8 cellular contexts compared by ENCODE assay signal in genomic region chr5:159263569-159263905, GRCh38. TPM values are rescaled to one million over a fixed set of nuclear protein-coding genes. Genes with fewer than 3 reads are reported as not detected.
DNase-seq lines count a peak whose midpoint lies in the region; ATAC-seq, FAIRE-seq and TF ChIP-seq lines count a peak whose summit lies in the region.

No MANE protein-coding gene starts in this region.

- H4K20me1 ChIP-seq in GM12878 (ENCODE audit: control insufficient read depth, insufficient read depth), result no peaks in the 10 kb centered on the region

- peaks cover 18% of the 10 kb centered on the region for H3K36me3 Mint-ChIP-seq in activated naive CD4-positive, alpha-beta T cell treated with anti-CD3 and anti-CD28 coated beads for 36 hours (ENCODE audit: low read depth)
- peaks cover 11% of the 10 kb centered on the region for H3K36me3 Mint-ChIP-seq in type B pancreatic cell

- CTCF ChIA-PET in activated naive CD4-positive, alpha-beta T cell treated with anti-CD3 and anti-CD28 coated beads for 36 hours (lab: Charles Lee), result interaction anchor here (0.7 to 2.5 kb wide), 3 partner anchors 55 to 107 kb away, joined by 3 to 11 read pairs (median 4); no protein-coding TSS in a partner anchor
- CTCF ChIA-PET in GM12878 (lab: Yijun Ruan, JAX), result interaction anchor here (0.9 to 1.9 kb wide), 4 partner anchors 10 to 68 kb away, joined by 3 to 5 read pairs (median 4); no protein-coding TSS in a partner anchor

- peaks cover 2% of the 10 kb centered on the region; the same call in 1 of the 3 replicates for H3K9me3 ChIP-seq in GM12878 (replicated peaks; ENCODE audit: control insufficient read depth, insufficient read depth, low read length)

- H3K27me3 ChIP-seq in GM12878 (replicated peaks in 1 of 2; ENCODE audit: control insufficient read depth in 2 of 2, insufficient read depth in 2 of 2, low read length in 1 of 2), result no peaks in the 10 kb centered on the region

- in situ Hi-C loops in GM12878 (cut with MboI), result no loop called here

- intact Hi-C loops in activated naive CD4-positive, alpha-beta T cell treated with anti-CD3 and anti-CD28 coated beads for 36 hours (cut with micrococcal nuclease), result loop anchor here (1.0 kb wide), 5 partner anchors 21 to 602 kb away; no protein-coding TSS in a partner anchor
- intact Hi-C loops in GM12878 (cut with micrococcal nuclease; ENCODE audit: unreplicated experiment) (loop anchor here (1.0 to 5.0 kb wide), 2 partner anchors 55 to 106 kb away; no protein-coding TSS in a partner anchor), lower leg skin (cut with DNase I; ENCODE audit: low total_unique reads) (no loop called here)

- no peak for FAIRE-seq in GM12878 (lab: Jason Lieb, UNC)

- TF ChIP-seq CTCF in GM12878 (IDR thresholded peaks at IDR 0.05 in 2 of 3, conservative IDR thresholded peaks at IDR 0.05 in 1 of 3; ENCODE audit: control insufficient read depth in 2 of 3, extremely low read depth in 1 of 3, insufficient read depth in 1 of 3, low read depth in 3 of 3, low read length in 3 of 3), result no peak
- no peak for TF ChIP-seq CTCF in lower leg skin (IDR thresholded peaks at IDR 0.05)
- TF ChIP-seq CTCF in type B pancreatic cell (conservative IDR thresholded peaks at IDR 0.05), result no peak

- SMC1A ChIA-PET in GM12878 (lab: Charles Lee; ENCODE audit: uncharacterized antibody, unreplicated experiment), result interaction anchor here (1.3 to 1.4 kb wide), 3 partner anchors 19 to 60 kb away, joined by 4 to 5 read pairs (median 4); no protein-coding TSS in a partner anchor

- H3K4me2 ChIP-seq in GM12878 (ENCODE audit: control insufficient read depth, insufficient read depth), result peak overlapping the region; percentile 58; the same call in 1 of the 2 replicates

- H3K4me3 ChIP-seq in GM12878, result peak overlapping the region; percentile 84
- H3K4me3 ChIP-seq in lower leg skin (ENCODE audit: low read depth, poor library complexity, severe bottlenecking), result peak overlapping the region; percentile 75

- peaks cover 32% of the 10 kb centered on the region for H3K4me1 Mint-ChIP-seq in activated naive CD4-positive, alpha-beta T cell treated with anti-CD3 and anti-CD28 coated beads for 36 hours (ENCODE audit: low read depth)
- H3K4me1 Mint-ChIP-seq in type B pancreatic cell (ENCODE audit: unreplicated experiment), result peaks cover 12% of the 10 kb centered on the region

- POLR2A ChIA-PET in GM12878 (lab: Charles Lee), result interaction anchor here (1.1 kb wide), 1 partner anchor 64 kb away, joined by 3 read pairs; no protein-coding TSS in a partner anchor

- peak overlapping the region; percentile 96 for H3K9ac ChIP-seq in GM12878 (ENCODE audit: control insufficient read depth, insufficient read depth, low read length)

- H3K36me3 ChIP-seq in GM12878 (ENCODE audit: control insufficient read depth in 2 of 2, insufficient read depth in 2 of 2, low read length in 1 of 2), result no peaks in the 10 kb centered on the region

- H3K4me3 Mint-ChIP-seq in activated naive CD4-positive, alpha-beta T cell treated with anti-CD3 and anti-CD28 coated beads for 36 hours, result peak overlapping the region; percentile 96
- peak overlapping the region; percentile 94 for H3K4me3 Mint-ChIP-seq in type B pancreatic cell

- peak overlapping the region; percentile 99 for H2AFZ ChIP-seq in GM12878 (ENCODE audit: control insufficient read depth, low read depth, low read length)

- peak overlapping the region; percentile 99 for H3K27ac Mint-ChIP-seq in activated naive CD4-positive, alpha-beta T cell treated with anti-CD3 and anti-CD28 coated beads for 36 hours
- peak overlapping the region; percentile 99 for H3K27ac Mint-ChIP-seq in type B pancreatic cell

- BruUV-seq in GM12878 (replicated peaks; lab: Mats Ljungman, UMichigan), result no TSS peak

- peaks cover 13% of the 10 kb centered on the region for H3K79me2 ChIP-seq in GM12878 (ENCODE audit: control insufficient read depth, insufficient read depth, low read length)

- H3K27ac ChIP-seq in GM12878 (ENCODE audit: control insufficient read depth, insufficient read depth), result peak overlapping the region; percentile 97

- under 1% methylated on average over 10 of the region's 10 CpGs for WGBS in GM12878 (ENCODE audit: insufficient coverage, insufficient replicate concordance, low lambda C conversion rate, missing lambda C conversion rate)
- WGBS in lower leg skin, 2 donors, result 3% methylated on average over 10 of the region's 10 CpGs

- ATAC-seq in HG03432 (IDR thresholded peaks at IDR 0.05; ENCODE audit: unreplicated experiment), result peak; percentile 24
- peak; percentile 39 for ATAC-seq in GM12878

- no peaks in the 10 kb centered on the region for H3K4me1 ChIP-seq in GM12878 (ENCODE audit: control insufficient read depth, insufficient read depth, low read length)

- no peak for TF ChIP-seq EP300 in GM12878 (IDR thresholded peaks at IDR 0.05; ENCODE audit: borderline replicate concordance in 1 of 2, control insufficient read depth in 1 of 2, low read depth in 2 of 2, low read length in 2 of 2)

- peaks cover 10% of the 10 kb centered on the region for H3K9me3 Mint-ChIP-seq in activated naive CD4-positive, alpha-beta T cell treated with anti-CD3 and anti-CD28 coated beads for 36 hours
- H3K9me3 Mint-ChIP-seq in type B pancreatic cell, result no peaks in the 10 kb centered on the region

- RAD21 ChIA-PET in GM12878 (lab: Charles Lee; ENCODE audit: unreplicated experiment), result interaction anchor here (0.9 to 1.4 kb wide), 2 partner anchors 103 to 107 kb away, joined by 3 to 6 read pairs; no protein-coding TSS in a partner anchor

- TF ChIP-seq POLR2A in GM12878 (IDR thresholded peaks at IDR 0.05; ENCODE audit: low read depth, low read length), result no peak
- TF ChIP-seq POLR2A in lower leg skin (IDR thresholded peaks at IDR 0.05), result no peak

- TF ChIP-seq RAD21 in GM12878 (IDR thresholded peaks at IDR 0.05; ENCODE audit: insufficient read depth, low read depth, low read length), result no peak

- no peaks in the 10 kb centered on the region for H3K27me3 Mint-ChIP-seq in activated naive CD4-positive, alpha-beta T cell treated with anti-CD3 and anti-CD28 coated beads for 36 hours (ENCODE audit: low read depth)
- H3K27me3 Mint-ChIP-seq in type B pancreatic cell, result peaks cover 24% of the 10 kb centered on the region

- no peak for DNase-seq in activated naive CD4-positive, alpha-beta T cell treated with anti-CD3 and anti-CD28 coated beads for 36 hours
- no peak for DNase-seq in activated naive CD4-positive, alpha-beta T cell (lab: John Stamatoyannopoulos, UW)
- DNase-seq in GM12878 (ENCODE audit: low read depth, low spot score), result no peak
- DNase-seq in lower leg skin (ENCODE audit: low spot score in 2 of 2), result no peak
- no peak for DNase-seq in type B pancreatic cell (ENCODE audit: extremely low spot score, unreplicated experiment)
- DNase-seq in COR-L47 (lab: John Stamatoyannopoulos, UW), result no peak
- DNase-seq in NCI-H2107 treated with DMSO at 0.1 percent for 48 hours (lab: John Stamatoyannopoulos, UW; ENCODE audit: unreplicated experiment), result no peak

RNA-seq across cellular contexts. Expression of gene UBLCP1, which starts 0.4 kb away (rescaled TPM):
- 10 to 100 TPM; 22.7 to 23.0 TPM for total RNA-seq in activated naive CD4-positive, alpha-beta T cell treated with anti-CD3 and anti-CD28 coated beads for 36 hours
- total RNA-seq in GM12878 (2013; cell fraction: nucleolus; rRNA removed), result 6.8 and 7.5 TPM in 2 replicates
- 28.1 and 30.8 TPM in 2 replicates for total RNA-seq in GM12878 (2014; rRNA removed)
- 40.9 TPM in 2 replicates for total RNA-seq in GM12878 (2014; rRNA removed; fragmentation: Illumina TruSeq; extraction: Trizol)
- 19.8 and 22.2 TPM in 2 replicates for total RNA-seq in GM12878 (2021)
- polyA plus RNA-seq in GM12878 (2011; ENCODE audit: low read depth), result 7.6 TPM
- polyA plus RNA-seq in GM12878 (2011; rRNA removed), result 18.8 and 27.4 TPM in 2 replicates
- polyA plus RNA-seq in GM12878 (2011; cell fraction: cytosol; rRNA removed), result 6.3 and 8.5 TPM in 2 replicates
- 3.4 and 5.6 TPM in 2 replicates for polyA plus RNA-seq in GM12878 (2011; cell fraction: nucleus; rRNA removed)
- 16.6 and 17.6 TPM in 2 replicates for polyA plus RNA-seq in GM12878 (2012)
- 43.3 and 49.3 TPM in 2 replicates for polyA plus RNA-seq in GM12878 (2014; fragmentation: Illumina TruSeq; extraction: Trizol)
- polyA plus RNA-seq in GM12878 (2014; fragmentation: Nextera tagmentation; extraction: Ambion mirVana), result 10 to 100 TPM; 22.6 to 34.3 TPM
- 21.4 and 29.9 TPM in 2 replicates for polyA plus RNA-seq in GM12878 (2014; rRNA removed)
- polyA plus RNA-seq in GM12878 (2016; fragmentation: Nextera tagmentation; extraction: Ambion mirVana), result 10 to 100 TPM; 42.2 to 44.2 TPM
- 4.0 and 5.0 TPM in 2 replicates for polyA minus RNA-seq in GM12878 (2011; rRNA and poly(A)+ RNA removed)
- 3.2 and 4.2 TPM in 2 replicates for polyA minus RNA-seq in GM12878 (2011; cell fraction: cytosol; rRNA and poly(A)+ RNA removed)
- polyA minus RNA-seq in GM12878 (2011; cell fraction: nucleus; rRNA and poly(A)+ RNA removed), result 2.4 and 5.1 TPM in 2 replicates
- total RNA-seq in lower leg skin, result 10 to 100 TPM; 11.1 to 21.1 (median 16.9) TPM
- total RNA-seq in type B pancreatic cell (ENCODE audit: low replicate concordance), result 20.5 and 29.4 TPM in 2 replicates

RNA-seq across cellular contexts. Expression of gene RNF145, which starts 54.2 kb away (rescaled TPM):
- 10 to 100 TPM; 70.0 to 75.3 TPM for total RNA-seq in activated naive CD4-positive, alpha-beta T cell treated with anti-CD3 and anti-CD28 coated beads for 36 hours
- 94.8 and 97.9 TPM in 2 replicates for total RNA-seq in GM12878 (2013; cell fraction: nucleolus; rRNA removed)
- total RNA-seq in GM12878 (2014; rRNA removed) (46.6 and 54.6 TPM in 2 replicates), GM12878 (2014; rRNA removed; fragmentation: Illumina TruSeq; extraction: Trizol) (29.7 and 29.9 TPM in 2 replicates), GM12878 (2021) (49.2 and 50.9 TPM in 2 replicates), lower leg skin (10 to 100 TPM; 32.8 to 57.0 (median 43.9) TPM), type B pancreatic cell (ENCODE audit: low replicate concordance) (42.5 and 66.4 TPM in 2 replicates)
- 16.6 TPM for polyA plus RNA-seq in GM12878 (2011; ENCODE audit: low read depth)
- polyA plus RNA-seq in GM12878 (2011; rRNA removed) (56.1 and 64.4 TPM in 2 replicates), GM12878 (2014; fragmentation: Illumina TruSeq; extraction: Trizol) (58.1 and 75.0 TPM in 2 replicates), GM12878 (2014; fragmentation: Nextera tagmentation; extraction: Ambion mirVana) (10 to 100 TPM; 18.6 to 25.2 TPM), GM12878 (2014; rRNA removed) (46.4 and 51.0 TPM in 2 replicates), GM12878 (2016; fragmentation: Nextera tagmentation; extraction: Ambion mirVana) (10 to 100 TPM in 1 of 2 experiments, 1 to 10 TPM in 1; 9.7 to 11.5 TPM)
- 22.2 and 34.5 TPM in 2 replicates for polyA plus RNA-seq in GM12878 (2011; cell fraction: cytosol; rRNA removed)
- 47.3 and 49.5 TPM in 2 replicates for polyA plus RNA-seq in GM12878 (2011; cell fraction: nucleus; rRNA removed)
- 20.8 and 36.3 TPM in 2 replicates for polyA plus RNA-seq in GM12878 (2012)
- polyA minus RNA-seq in GM12878 (2011; rRNA and poly(A)+ RNA removed), result 47.9 and 53.5 TPM in 2 replicates
- polyA minus RNA-seq in GM12878 (2011; cell fraction: cytosol; rRNA and poly(A)+ RNA removed), result 17.3 and 17.9 TPM in 2 replicates
- polyA minus RNA-seq in GM12878 (2011; cell fraction: nucleus; rRNA and poly(A)+ RNA removed), result 24.9 and 30.2 TPM in 2 replicates
